8 cellular contexts compared by ENCODE assay signal in the genomic region with DNA sequence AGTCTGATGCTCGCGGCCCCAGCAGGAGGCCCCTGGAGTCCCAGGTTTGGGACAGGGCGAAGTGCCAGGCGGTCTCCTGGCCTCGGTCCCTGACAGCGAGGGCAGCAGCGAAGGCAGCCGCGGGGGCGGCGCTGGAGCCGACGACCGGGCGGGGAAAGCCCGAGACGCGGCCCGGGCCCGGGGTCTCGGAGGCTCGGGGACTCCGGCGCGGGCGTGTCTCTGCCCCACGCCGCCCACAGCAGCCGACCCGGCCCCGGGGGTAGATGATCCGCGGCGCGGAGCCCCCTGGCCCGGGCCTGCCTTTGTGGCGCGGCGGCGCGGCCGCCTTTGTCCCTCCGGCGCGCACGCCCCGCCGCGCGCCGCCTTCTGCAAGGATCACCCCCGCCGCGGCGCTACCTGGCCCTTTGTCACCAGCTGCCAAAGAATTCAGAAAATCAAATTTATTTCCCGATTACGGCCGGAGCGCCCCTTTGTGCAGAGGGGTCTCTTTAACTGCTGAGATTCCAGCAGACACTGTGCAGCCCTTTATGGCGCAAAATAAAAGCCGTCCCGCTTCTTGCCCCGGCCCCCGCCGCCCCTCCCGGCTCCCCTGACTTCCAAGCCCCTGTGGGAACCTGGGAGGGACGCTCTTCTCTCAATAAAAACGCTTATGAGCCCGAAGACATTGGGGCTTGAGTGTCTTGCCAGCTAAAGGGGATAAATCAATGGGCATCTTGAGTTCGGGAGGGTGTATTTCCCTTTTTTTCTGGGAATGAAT.
A peak's percentile ranks its signal among the peaks of the same experiment; 100 is the strongest.
DNase-seq lines count a peak whose midpoint lies in the region; ATAC-seq and TF ChIP-seq lines count a peak whose summit lies in the region.

No MANE protein-coding gene starts in this region.

- WGBS in transverse colon (ENCODE audit: low coverage in 1 of 2), 2 donors, result 24 to 38% methylated on average over 3 to 57 of the region's 70 CpGs

- peak overlapping the region; percentile 32 for H3K4me3 ChIP-seq in GM12864 (ENCODE audit: low read depth, low read length)
- H3K4me3 ChIP-seq in transverse colon, result peak overlapping the region in 3 of 4 donors; percentile 27 to 46 (median 42)

- no peaks in the 10 kb centered on the region for H3K9me3 ChIP-seq in transverse colon

- TF ChIP-seq CTCF in GM12864 (IDR thresholded peaks at IDR 0.05; ENCODE audit: low read depth, low read length, missing control alignments) (no peak), transverse colon (IDR thresholded peaks at IDR 0.05) (no peak), HFFc6 (IDR thresholded peaks at IDR 0.05) (no peak), omental fat pad (IDR thresholded peaks at IDR 0.05) (no peak)

- H3K36me3 Mint-ChIP-seq in HFFc6 (ENCODE audit: low read depth), result no peaks in the 10 kb centered on the region

- intact Hi-C loops in transverse colon (cut with DNase I; ENCODE audit: low total_unique reads), result no loop called here

- no peaks in the 10 kb centered on the region for H3K36me3 ChIP-seq in transverse colon

- ATAC-seq in HG03097 (IDR thresholded peaks at IDR 0.05; ENCODE audit: low FRiP score, unreplicated experiment) (peak; percentile 43), left lobe of liver (peak; percentile 88), GM18870 (IDR thresholded peaks at IDR 0.05; ENCODE audit: unreplicated experiment) (no peak), omental fat pad (ENCODE audit: low FRiP score) (no peak)

- no peak for TF ChIP-seq POLR2A in transverse colon (IDR thresholded peaks at IDR 0.05)

- no peak overlapping the region for H3K4me3 Mint-ChIP-seq in HFFc6

- H3K4me1 ChIP-seq in transverse colon, result peaks cover 0 to 16% (median 8%) of the 10 kb centered on the region in 4 donors

- H3K27ac Mint-ChIP-seq in HFFc6, result no peak overlapping the region

- no peaks in the 10 kb centered on the region for H3K9me3 Mint-ChIP-seq in HFFc6

- in situ Hi-C loops in transverse colon (cut with MboI; ENCODE audit: low pct_ligation_motif_present in 1 of 4, low pct_unique_long_range_greater_than_20kb in 1 of 4, low sequenced_read_pairs in 3 of 4), result no loop called here

- TF ChIP-seq EP300 in transverse colon (IDR thresholded peaks at IDR 0.05; ENCODE audit: low read depth), result no peak

- no peak overlapping the region for H3K27ac ChIP-seq in transverse colon

- peaks cover 33% of the 10 kb centered on the region for H3K27me3 ChIP-seq in transverse colon

- H3K27me3 Mint-ChIP-seq in HFFc6 (ENCODE audit: insufficient read depth), result peaks cover 36% of the 10 kb centered on the region

- DNase-seq in GM12864 (ENCODE audit: low read depth) (no peak), left lobe of liver (ENCODE audit: low spot score) (peak; percentile 67), transverse colon (no peak), HFFc6 (no peak), omental fat pad (ENCODE audit: low spot score) (no peak)
- DNase-seq in activated naive CD4-positive, alpha-beta T cell treated with anti-CD3 and anti-CD28 coated beads, Interleukin-2, amount 50 U/mL, for 16 hours, result peak; percentile 32

- no peaks in the 10 kb centered on the region for H3K4me1 Mint-ChIP-seq in HFFc6 (ENCODE audit: low read depth)

Comparison
In these comparisons a context has a peak if more than half of its experiments do, and no peak if none do; other contexts are left out.
1. DNase-seq: peak in activated naive CD4-positive, alpha-beta T cell treated with anti-CD3 and anti-CD28 coated beads, Interleukin-2, amount 50 U/mL, for 16 hours (single experiment) and left lobe of liver (single experiment); none in GM12864 (single experiment), transverse colon (single experiment), HFFc6 (single experiment) and omental fat pad (single experiment).
2. ATAC-seq: peak in HG03097 (single experiment) and left lobe of liver (single experiment); none in GM18870 (single experiment) and omental fat pad (single experiment).